16 cellular contexts compared by ENCODE assay signal in genomic region chr22:45881524-45881875, GRCh38.
DNase-seq lines count a peak whose midpoint lies in the region; ATAC-seq and TF ChIP-seq lines count a peak whose summit lies in the region.
"Had no signal": no experiment of that assay in that cellular context is flagged by ENCODE, and none has a peak within 500 bp of the region (broad histone marks: within the 10 kb centered on the region; RNA-seq: fewer than 3 reads in every experiment).

No MANE protein-coding gene starts in this region.

- no peaks in the 10 kb centered on the region for H3K36me3 Mint-ChIP-seq in activated CD4-positive, alpha-beta T cell treated with anti-CD3 and anti-CD28 coated beads for 36 hours (ENCODE audit: low read depth)
- no peaks in the 10 kb centered on the region for H3K36me3 Mint-ChIP-seq in endodermal cell (ENCODE audit: low read depth)
- no peaks in the 10 kb centered on the region for H3K36me3 Mint-ChIP-seq in type B pancreatic cell

- H3K4me1 ChIP-seq in endodermal cell (ENCODE audit: control insufficient read depth, insufficient read depth, low read length) (no peaks in the 10 kb centered on the region), neuron (ENCODE audit: insufficient read depth, low read length) (peaks cover 65% of the 10 kb centered on the region)

- no peak overlapping the region for H3K27ac Mint-ChIP-seq in activated CD4-positive, alpha-beta T cell treated with anti-CD3 and anti-CD28 coated beads for 36 hours
- H3K27ac Mint-ChIP-seq in endodermal cell, result no peak overlapping the region
- no peak overlapping the region for H3K27ac Mint-ChIP-seq in type B pancreatic cell

- H3K27ac ChIP-seq in endodermal cell (ENCODE audit: low read depth, low read length), result peak overlapping the region; percentile 87
- H3K27ac ChIP-seq: 22Rv1 had no signal

- POLR2A ChIA-PET in activated CD4-positive, alpha-beta T cell treated with anti-CD3 and anti-CD28 coated beads for 36 hours (lab: Charles Lee), result no interaction called here

- TF ChIP-seq CTCF in endodermal cell (conservative IDR thresholded peaks at IDR 0.05) (no peak), type B pancreatic cell (conservative IDR thresholded peaks at IDR 0.05) (no peak)

- H3K4me3 ChIP-seq in endodermal cell (ENCODE audit: low read length) (no peak overlapping the region), neuron (ENCODE audit: low read length) (peak overlapping the region; percentile 23)

- H3K4me1 Mint-ChIP-seq in activated CD4-positive, alpha-beta T cell treated with anti-CD3 and anti-CD28 coated beads for 36 hours, result no peaks in the 10 kb centered on the region
- peaks cover 10% of the 10 kb centered on the region for H3K4me1 Mint-ChIP-seq in endodermal cell
- peaks cover 10% of the 10 kb centered on the region for H3K4me1 Mint-ChIP-seq in type B pancreatic cell (ENCODE audit: unreplicated experiment)

- H3K27me3 Mint-ChIP-seq in activated CD4-positive, alpha-beta T cell treated with anti-CD3 and anti-CD28 coated beads for 36 hours, result peaks cover 18% of the 10 kb centered on the region
- H3K27me3 Mint-ChIP-seq in endodermal cell (ENCODE audit: insufficient read depth) (peaks cover 2% of the 10 kb centered on the region), type B pancreatic cell (peaks cover 8% of the 10 kb centered on the region)

- no peak for ATAC-seq in activated CD4-positive, alpha-beta T cell treated with anti-CD3 and anti-CD28 coated beads for 36 hours
- ATAC-seq in GM18519 (IDR thresholded peaks at IDR 0.05; ENCODE audit: low FRiP score, unreplicated experiment), result no peak
- ATAC-seq: PC-3 had no signal

- H3K27me3 ChIP-seq in endodermal cell (ENCODE audit: control insufficient read depth, insufficient read depth, low read length, poor library complexity, severe bottlenecking), result peaks cover 19% of the 10 kb centered on the region
- no peaks in the 10 kb centered on the region for H3K27me3 ChIP-seq in neuron (ENCODE audit: insufficient read depth, low read length)

- H3K9me3 Mint-ChIP-seq in activated CD4-positive, alpha-beta T cell treated with anti-CD3 and anti-CD28 coated beads for 36 hours (ENCODE audit: low read depth), result no peaks in the 10 kb centered on the region
- H3K9me3 Mint-ChIP-seq in endodermal cell (no peaks in the 10 kb centered on the region), type B pancreatic cell (no peaks in the 10 kb centered on the region)

- intact Hi-C loops in activated CD4-positive, alpha-beta T cell treated with anti-CD3 and anti-CD28 coated beads for 36 hours (cut with DNase I, micrococcal nuclease), result no loop called here

- 92 to 97% methylated on average over 4 to 8 of the region's 8 CpGs for WGBS in endodermal cell (ENCODE audit: insufficient coverage in 1 of 2, insufficient read length in 1 of 2), 2 experiments

- H2AFZ ChIP-seq in neuron (ENCODE audit: low read depth, low read length), result no peak overlapping the region

- no peaks in the 10 kb centered on the region for H3K36me3 ChIP-seq in endodermal cell (ENCODE audit: control insufficient read depth, insufficient read depth, low read length)
- H3K36me3 ChIP-seq in neuron (ENCODE audit: insufficient read depth, low read length), result no peaks in the 10 kb centered on the region

- H3K9ac ChIP-seq in endodermal cell (ENCODE audit: extremely low read depth, low read length, poor library complexity, severe bottlenecking), result no peak overlapping the region

- CTCF ChIA-PET in activated CD4-positive, alpha-beta T cell treated with anti-CD3 and anti-CD28 coated beads for 36 hours (lab: Charles Lee), result no interaction called here

- peak; percentile 2 for DNase-seq in activated CD4-positive, alpha-beta T cell treated with anti-CD3 and anti-CD28 coated beads for 36 hours
- DNase-seq in activated CD4-positive, alpha-beta T cell treated with anti-CD3 and anti-CD28 coated beads, Interleukin-2, amount 50 U/mL, for 4 hours, result no peak
- peak; percentile 31 for DNase-seq in endodermal cell
- peak; percentile 54 for DNase-seq in type B pancreatic cell (ENCODE audit: extremely low spot score, unreplicated experiment)
- no peak for DNase-seq in activated CD8-positive, alpha-beta memory T cell treated with anti-CD3 and anti-CD28 coated beads, Interleukin-2, amount 50 U/mL, for 48 hours
- DNase-seq in stimulated activated naive CD4-positive, alpha-beta T cell (lab: John Stamatoyannopoulos, UW), result no peak
- DNase-seq: COR-L47, DMS 273 treated with DMSO at 0.1 percent for 48 hours, NCI-H1417 treated with DMSO at 0.1 percent for 48 hours, NCI-H1930, NCI-H226, NCI-H524 treated with DMSO at 0.1 percent for 48 hours, PC-3 had no signal

- H3K9me3 ChIP-seq in endodermal cell (ENCODE audit: control insufficient read depth, low read length) (no peaks in the 10 kb centered on the region), neuron (ENCODE audit: low read length) (no peaks in the 10 kb centered on the region)

- no peak overlapping the region for H3K4me3 Mint-ChIP-seq in activated CD4-positive, alpha-beta T cell treated with anti-CD3 and anti-CD28 coated beads for 36 hours
- H3K4me3 Mint-ChIP-seq in endodermal cell (no peak overlapping the region), type B pancreatic cell (no peak overlapping the region)

Comparison
In these comparisons a context has a peak if more than half of its experiments do, and no peak if none do; other contexts are left out.
1. DNase-seq: peak in activated CD4-positive, alpha-beta T cell treated with anti-CD3 and anti-CD28 coated beads for 36 hours (single experiment), endodermal cell (single experiment) and type B pancreatic cell (single experiment); none in activated CD4-positive, alpha-beta T cell treated with anti-CD3 and anti-CD28 coated beads, Interleukin-2, amount 50 U/mL, for 4 hours (0 of 2), activated CD8-positive, alpha-beta memory T cell treated with anti-CD3 and anti-CD28 coated beads, Interleukin-2, amount 50 U/mL, for 48 hours (single experiment) and stimulated activated naive CD4-positive, alpha-beta T cell (0 of 6).